In genomic region chr3:55647675-55648074, GRCh38 we compare ENCODE assay signal across 1 cellular context.
TF ChIP-seq lines count a peak whose summit lies in the region.

No MANE protein-coding gene starts in this region.

TF ChIP-seq in H1, 55 proteins besides CTCF, POLR2A, EP300 and RAD21 (continued from another document):
- TF ChIP-seq, protein P1, sequence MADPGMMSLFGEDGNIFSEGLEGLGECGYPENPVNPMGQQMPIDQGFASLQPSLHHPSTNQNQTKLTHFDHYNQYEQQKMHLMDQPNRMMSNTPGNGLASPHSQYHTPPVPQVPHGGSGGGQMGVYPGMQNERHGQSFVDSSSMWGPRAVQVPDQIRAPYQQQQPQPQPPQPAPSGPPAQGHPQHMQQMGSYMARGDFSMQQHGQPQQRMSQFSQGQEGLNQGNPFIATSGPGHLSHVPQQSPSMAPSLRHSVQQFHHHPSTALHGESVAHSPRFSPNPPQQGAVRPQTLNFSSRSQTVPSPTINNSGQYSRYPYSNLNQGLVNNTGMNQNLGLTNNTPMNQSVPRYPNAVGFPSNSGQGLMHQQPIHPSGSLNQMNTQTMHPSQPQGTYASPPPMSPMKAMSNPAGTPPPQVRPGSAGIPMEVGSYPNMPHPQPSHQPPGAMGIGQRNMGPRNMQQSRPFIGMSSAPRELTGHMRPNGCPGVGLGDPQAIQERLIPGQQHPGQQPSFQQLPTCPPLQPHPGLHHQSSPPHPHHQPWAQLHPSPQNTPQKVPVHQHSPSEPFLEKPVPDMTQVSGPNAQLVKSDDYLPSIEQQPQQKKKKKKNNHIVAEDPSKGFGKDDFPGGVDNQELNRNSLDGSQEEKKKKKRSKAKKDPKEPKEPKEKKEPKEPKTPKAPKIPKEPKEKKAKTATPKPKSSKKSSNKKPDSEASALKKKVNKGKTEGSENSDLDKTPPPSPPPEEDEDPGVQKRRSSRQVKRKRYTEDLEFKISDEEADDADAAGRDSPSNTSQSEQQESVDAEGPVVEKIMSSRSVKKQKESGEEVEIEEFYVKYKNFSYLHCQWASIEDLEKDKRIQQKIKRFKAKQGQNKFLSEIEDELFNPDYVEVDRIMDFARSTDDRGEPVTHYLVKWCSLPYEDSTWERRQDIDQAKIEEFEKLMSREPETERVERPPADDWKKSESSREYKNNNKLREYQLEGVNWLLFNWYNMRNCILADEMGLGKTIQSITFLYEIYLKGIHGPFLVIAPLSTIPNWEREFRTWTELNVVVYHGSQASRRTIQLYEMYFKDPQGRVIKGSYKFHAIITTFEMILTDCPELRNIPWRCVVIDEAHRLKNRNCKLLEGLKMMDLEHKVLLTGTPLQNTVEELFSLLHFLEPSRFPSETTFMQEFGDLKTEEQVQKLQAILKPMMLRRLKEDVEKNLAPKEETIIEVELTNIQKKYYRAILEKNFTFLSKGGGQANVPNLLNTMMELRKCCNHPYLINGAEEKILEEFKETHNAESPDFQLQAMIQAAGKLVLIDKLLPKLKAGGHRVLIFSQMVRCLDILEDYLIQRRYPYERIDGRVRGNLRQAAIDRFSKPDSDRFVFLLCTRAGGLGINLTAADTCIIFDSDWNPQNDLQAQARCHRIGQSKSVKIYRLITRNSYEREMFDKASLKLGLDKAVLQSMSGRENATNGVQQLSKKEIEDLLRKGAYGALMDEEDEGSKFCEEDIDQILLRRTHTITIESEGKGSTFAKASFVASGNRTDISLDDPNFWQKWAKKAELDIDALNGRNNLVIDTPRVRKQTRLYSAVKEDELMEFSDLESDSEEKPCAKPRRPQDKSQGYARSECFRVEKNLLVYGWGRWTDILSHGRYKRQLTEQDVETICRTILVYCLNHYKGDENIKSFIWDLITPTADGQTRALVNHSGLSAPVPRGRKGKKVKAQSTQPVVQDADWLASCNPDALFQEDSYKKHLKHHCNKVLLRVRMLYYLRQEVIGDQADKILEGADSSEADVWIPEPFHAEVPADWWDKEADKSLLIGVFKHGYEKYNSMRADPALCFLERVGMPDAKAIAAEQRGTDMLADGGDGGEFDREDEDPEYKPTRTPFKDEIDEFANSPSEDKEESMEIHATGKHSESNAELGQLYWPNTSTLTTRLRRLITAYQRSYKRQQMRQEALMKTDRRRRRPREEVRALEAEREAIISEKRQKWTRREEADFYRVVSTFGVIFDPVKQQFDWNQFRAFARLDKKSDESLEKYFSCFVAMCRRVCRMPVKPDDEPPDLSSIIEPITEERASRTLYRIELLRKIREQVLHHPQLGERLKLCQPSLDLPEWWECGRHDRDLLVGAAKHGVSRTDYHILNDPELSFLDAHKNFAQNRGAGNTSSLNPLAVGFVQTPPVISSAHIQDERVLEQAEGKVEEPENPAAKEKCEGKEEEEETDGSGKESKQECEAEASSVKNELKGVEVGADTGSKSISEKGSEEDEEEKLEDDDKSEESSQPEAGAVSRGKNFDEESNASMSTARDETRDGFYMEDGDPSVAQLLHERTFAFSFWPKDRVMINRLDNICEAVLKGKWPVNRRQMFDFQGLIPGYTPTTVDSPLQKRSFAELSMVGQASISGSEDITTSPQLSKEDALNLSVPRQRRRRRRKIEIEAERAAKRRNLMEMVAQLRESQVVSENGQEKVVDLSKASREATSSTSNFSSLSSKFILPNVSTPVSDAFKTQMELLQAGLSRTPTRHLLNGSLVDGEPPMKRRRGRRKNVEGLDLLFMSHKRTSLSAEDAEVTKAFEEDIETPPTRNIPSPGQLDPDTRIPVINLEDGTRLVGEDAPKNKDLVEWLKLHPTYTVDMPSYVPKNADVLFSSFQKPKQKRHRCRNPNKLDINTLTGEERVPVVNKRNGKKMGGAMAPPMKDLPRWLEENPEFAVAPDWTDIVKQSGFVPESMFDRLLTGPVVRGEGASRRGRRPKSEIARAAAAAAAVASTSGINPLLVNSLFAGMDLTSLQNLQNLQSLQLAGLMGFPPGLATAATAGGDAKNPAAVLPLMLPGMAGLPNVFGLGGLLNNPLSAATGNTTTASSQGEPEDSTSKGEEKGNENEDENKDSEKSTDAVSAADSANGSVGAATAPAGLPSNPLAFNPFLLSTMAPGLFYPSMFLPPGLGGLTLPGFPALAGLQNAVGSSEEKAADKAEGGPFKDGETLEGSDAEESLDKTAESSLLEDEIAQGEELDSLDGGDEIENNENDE (IDR thresholded peaks at IDR 0.05; ENCODE audit: insufficient replicate concordance, low read length): no peak
- TF ChIP-seq FOSL1 (IDR thresholded peaks at IDR 0.05; ENCODE audit: insufficient read depth, low read depth, low read length) (no peak), MAFK (IDR thresholded peaks at IDR 0.05; ENCODE audit: low read depth, low read length) (no peak), EZH2 (IDR thresholded peaks at IDR 0.05; ENCODE audit: low read depth, low read length, severe bottlenecking) (no peak)
